ENCODE assay signal across 25 cellular contexts in the genomic region with DNA sequence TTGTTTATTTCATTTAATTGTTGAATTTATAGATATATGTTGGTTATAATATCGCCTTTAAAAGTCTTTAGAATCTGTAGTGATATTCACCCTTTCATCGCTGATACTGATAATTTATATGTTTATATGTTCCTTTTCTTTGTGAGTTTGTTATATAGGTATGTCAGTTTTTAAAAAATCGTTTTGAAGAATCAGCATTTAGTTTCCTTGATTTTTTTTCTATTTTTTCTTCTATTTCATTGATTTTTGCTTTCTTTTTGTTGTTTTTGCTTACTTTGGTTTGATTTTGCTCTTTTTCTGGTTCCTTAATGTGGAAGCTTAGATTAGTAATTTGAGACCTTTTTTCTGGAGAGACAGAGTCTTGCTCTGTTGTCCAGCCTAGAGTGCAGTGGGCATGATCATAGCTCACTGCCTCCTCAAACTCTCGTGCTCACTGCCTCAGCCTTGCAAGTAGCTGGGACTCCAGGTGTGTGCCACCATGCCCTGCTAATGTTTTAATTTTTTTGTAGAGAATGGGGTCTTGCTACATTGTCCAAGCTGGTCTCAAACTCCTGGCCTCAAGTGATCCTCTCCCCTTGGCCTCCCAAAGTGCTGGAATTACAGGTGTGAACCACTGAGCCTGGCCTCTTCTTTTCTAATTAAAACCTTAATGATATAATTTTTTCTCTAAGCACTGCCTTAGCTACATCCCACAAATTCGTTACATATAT. TPM values are rescaled to one million over a fixed set of nuclear protein-coding genes. Genes with fewer than 3 reads are reported as not detected.
DNase-seq lines count a peak whose midpoint lies in the region; ATAC-seq lines count a peak whose summit lies in the region.
"Had no signal": no experiment of that assay in that cellular context is flagged by ENCODE, and none has a peak within 500 bp of the region (broad histone marks: within the 10 kb centered on the region; RNA-seq: fewer than 3 reads in every experiment).

No MANE protein-coding gene starts in this region.

- H3K36me3 ChIP-seq in CD4-positive, alpha-beta memory T cell (ENCODE audit: insufficient read depth, low read length): no peaks in the 10 kb centered on the region

- H3K27me3 ChIP-seq in CD4-positive, alpha-beta memory T cell (ENCODE audit: insufficient read depth, low read length): no peaks in the 10 kb centered on the region
- H3K27me3 ChIP-seq: ascending aorta had no signal

- POLR2A ChIA-PET in CD4-positive, alpha-beta memory T cell (lab: Charles Lee; ENCODE audit: partially characterized antibody): interaction anchor here (0.7 to 10.8 kb wide), 4 partner anchors 9 to 95 kb away, joined by 3 to 225 read pairs (median 6); a partner anchor contains a TSS

- peak overlapping the region; percentile 59 for H3K27ac Mint-ChIP-seq in activated T-cell treated with anti-CD3 and anti-CD28 coated beads, Interleukin-2, amount 50 U/mL, for 24 hours
- peak overlapping the region; percentile 2 to 84 (median 75) for H3K27ac Mint-ChIP-seq in CD4-positive, alpha-beta memory T cell
- peak overlapping the region; percentile 93 for H3K27ac Mint-ChIP-seq in T-helper 17 cell
- H3K27ac Mint-ChIP-seq in naive B cell: peak overlapping the region in 4 of 6 donors; percentile 55 to 93 (median 80)
- H3K27ac Mint-ChIP-seq: activated CD4-positive, alpha-beta memory T cell treated with anti-CD3 and anti-CD28 coated beads for 36 hours; stimulated activated memory B cell treated with anti-CD40 and anti-IgM and Interleukin-4, amounts not matched to agents 10 μg/mL and 1 μg/mL and 100 μg/mL, for 72 hours had no signal

- peaks cover 74% of the 10 kb centered on the region for H3K4me1 Mint-ChIP-seq in activated T-cell treated with anti-CD3 and anti-CD28 coated beads, Interleukin-2, amount 50 U/mL, for 24 hours (ENCODE audit: low read depth)
- H3K4me1 Mint-ChIP-seq in CD4-positive, alpha-beta memory T cell: peaks cover 41 to 92% (median 66%) of the 10 kb centered on the region in 4 donors
- H3K4me1 Mint-ChIP-seq in T-helper 17 cell (peaks cover 46% of the 10 kb centered on the region), naive B cell (peaks cover 37 to 91% (median 66%) of the 10 kb centered on the region in 3 donors)

- intact Hi-C loops in CD4-positive, alpha-beta memory T cell (cut with micrococcal nuclease): no loop called here

- no peak overlapping the region for H3K4me3 ChIP-seq in CD4-positive, alpha-beta memory T cell (ENCODE audit: low read length in 2 of 2)
- H3K4me3 ChIP-seq: A549, ascending aorta had no signal

- no peak for DNase-seq in activated T-cell treated with anti-CD3 and anti-CD28 coated beads, Interleukin-2, amount 50 U/mL, for 24 hours
- no peak for DNase-seq in activated T-cell treated with anti-CD3 and anti-CD28 coated beads, Interleukin-2, amount 50 U/mL, for 48 hours
- no peak for DNase-seq in CD4-positive, alpha-beta memory T cell
- DNase-seq in T-helper 17 cell: no peak
- DNase-seq in naive B cell: no peak
- no peak for DNase-seq in foreskin melanocyte
- DNase-seq: activated CD4-positive, alpha-beta memory T cell treated with anti-CD3 and anti-CD28 coated beads for 36 hours; caudate nucleus; dermis blood vessel endothelial cell; GOT3; kidney glomerular epithelial cell; NCI-H1048; NCI-H1694 treated with DMSO at 0.1 percent for 48 hours; NCI-H69; SK-N-SH; small intestine; stimulated activated CD4-positive, alpha-beta T cell treated with anti-CD3 and anti-CD28 coated beads, Interleukin-2, amount 100 ng/mL, for 24 hours; WERI-Rb-1 had no signal

- CTCF ChIA-PET in CD4-positive, alpha-beta memory T cell (lab: Charles Lee; ENCODE audit: partially characterized antibody): interaction anchor here (1.1 to 7.7 kb wide), 3 partner anchors 13 to 59 kb away, joined by 3 to 48 read pairs (median 4); a partner anchor contains a TSS

- no peak overlapping the region for H3K27ac ChIP-seq in CD4-positive, alpha-beta memory T cell (ENCODE audit: low read depth, low read length)
- H3K27ac ChIP-seq: A549, ascending aorta, RWPE1, WERI-Rb-1 had no signal

- no peak overlapping the region for H3K4me3 Mint-ChIP-seq in activated T-cell treated with anti-CD3 and anti-CD28 coated beads, Interleukin-2, amount 50 U/mL, for 24 hours
- H3K4me3 Mint-ChIP-seq in CD4-positive, alpha-beta memory T cell: peak overlapping the region; percentile 3 to 64 (median 60)
- peak overlapping the region; percentile 52 for H3K4me3 Mint-ChIP-seq in T-helper 17 cell
- H3K4me3 Mint-ChIP-seq in naive B cell: peak overlapping the region in 4 of 8 donors; percentile 25 to 51 (median 42)
- H3K4me3 Mint-ChIP-seq: activated CD4-positive, alpha-beta memory T cell treated with anti-CD3 and anti-CD28 coated beads for 36 hours; stimulated activated memory B cell treated with anti-CD40 and anti-IgM and Interleukin-4, amounts not matched to agents 10 μg/mL and 1 μg/mL and 100 μg/mL, for 72 hours had no signal

- no peaks in the 10 kb centered on the region for H3K27me3 Mint-ChIP-seq in activated T-cell treated with anti-CD3 and anti-CD28 coated beads, Interleukin-2, amount 50 U/mL, for 24 hours
- no peaks in the 10 kb centered on the region for H3K27me3 Mint-ChIP-seq in CD4-positive, alpha-beta memory T cell
- H3K27me3 Mint-ChIP-seq in T-helper 17 cell (no peaks in the 10 kb centered on the region), naive B cell (no peaks in the 10 kb centered on the region)
- H3K27me3 Mint-ChIP-seq: activated CD4-positive, alpha-beta memory T cell treated with anti-CD3 and anti-CD28 coated beads for 36 hours; stimulated activated memory B cell treated with anti-CD40 and anti-IgM and Interleukin-4, amounts not matched to agents 10 μg/mL and 1 μg/mL and 100 μg/mL, for 72 hours had no signal

- H3K36me3 Mint-ChIP-seq in activated T-cell treated with anti-CD3 and anti-CD28 coated beads, Interleukin-2, amount 50 U/mL, for 24 hours (ENCODE audit: low read depth): peaks cover 63% of the 10 kb centered on the region
- H3K36me3 Mint-ChIP-seq in CD4-positive, alpha-beta memory T cell: peaks cover 3 to 16% of the 10 kb centered on the region in 2 donors
- H3K36me3 Mint-ChIP-seq in T-helper 17 cell (ENCODE audit: low read depth) (no peaks in the 10 kb centered on the region), naive B cell (peaks cover 0 to 5% of the 10 kb centered on the region in 2 donors)

- ATAC-seq in T-helper 17 cell: no peak
- ATAC-seq in naive B cell (ENCODE audit: low read depth in 2 of 2): no peak
- ATAC-seq in GM19023 (IDR thresholded peaks at IDR 0.05; ENCODE audit: unreplicated experiment): no peak
- no peak for ATAC-seq in HG03135 (IDR thresholded peaks at IDR 0.05; ENCODE audit: unreplicated experiment)
- ATAC-seq: A549; activated naive CD4-positive, alpha-beta T cell treated with anti-CD3 and anti-CD28 coated beads, Interleukin-2, amount 50 U/mL, for 72 hours; stimulated activated memory B cell treated with anti-CD40 and anti-IgM and Interleukin-4, amounts not matched to agents 10 μg/mL and 1 μg/mL and 100 μg/mL, for 72 hours had no signal

- no peaks in the 10 kb centered on the region for H3K9me3 ChIP-seq in CD4-positive, alpha-beta memory T cell (ENCODE audit: control insufficient read depth in 1 of 2, low read length in 2 of 2)
- H3K9me3 ChIP-seq in T-helper 17 cell (ENCODE audit: control insufficient read depth, low read length, poor library complexity, severe bottlenecking): no peaks in the 10 kb centered on the region
- H3K9me3 ChIP-seq: A549, ascending aorta, SK-N-SH had no signal

- H3K9me3 Mint-ChIP-seq in activated T-cell treated with anti-CD3 and anti-CD28 coated beads, Interleukin-2, amount 50 U/mL, for 24 hours: no peaks in the 10 kb centered on the region
- no peaks in the 10 kb centered on the region for H3K9me3 Mint-ChIP-seq in CD4-positive, alpha-beta memory T cell
- H3K9me3 Mint-ChIP-seq in naive B cell: no peaks in the 10 kb centered on the region
- H3K9me3 Mint-ChIP-seq: activated CD4-positive, alpha-beta memory T cell treated with anti-CD3 and anti-CD28 coated beads for 36 hours; activated naive CD4-positive, alpha-beta T cell treated with anti-CD3 and anti-CD28 coated beads, Interleukin-2, amount 50 U/mL, for 72 hours had no signal

- H3K4me1 ChIP-seq in CD4-positive, alpha-beta memory T cell (ENCODE audit: insufficient read depth, low read length): peaks cover 99% of the 10 kb centered on the region

RNA-seq across cellular contexts. Expression of a gene that starts 7.5 kb away (rescaled TPM):
- 100 to 1,000 TPM; 282 to 287 TPM for total RNA-seq in CD4-positive, alpha-beta memory T cell
- 100 to 1,000 TPM; 180 to 181 TPM for polyA plus RNA-seq in CD4-positive, alpha-beta memory T cell
- 100 to 1,000 TPM; 262 to 283 TPM for total RNA-seq in T-helper 17 cell
- 100 to 1,000 TPM; 138 to 178 (median 155) TPM for polyA plus RNA-seq in naive B cell (ENCODE audit: low read depth in 6 of 6)

RNA-seq across cellular contexts. Expression of a gene that starts 18.8 kb away (rescaled TPM):
- 1 to 10 TPM; 8.0 to 9.7 TPM for total RNA-seq in CD4-positive, alpha-beta memory T cell
- 10 to 100 TPM in 1 of 2 donors, 1 to 10 TPM in 1; 9.7 to 10.4 TPM for polyA plus RNA-seq in CD4-positive, alpha-beta memory T cell
- 10 to 100 TPM; 12.2 to 14.1 TPM for total RNA-seq in T-helper 17 cell
- 10 to 100 TPM; 19.0 to 34.4 (median 26.9) TPM for polyA plus RNA-seq in naive B cell (ENCODE audit: low read depth in 6 of 6)
- total RNA-seq: ascending aorta had no signal

RNA-seq across cellular contexts. Expression of a gene that starts 57.0 kb away (rescaled TPM):
- 10 to 100 TPM; 29.6 to 31.6 TPM for total RNA-seq in CD4-positive, alpha-beta memory T cell
- 10 to 100 TPM; 10.0 to 10.5 TPM for polyA plus RNA-seq in CD4-positive, alpha-beta memory T cell
- total RNA-seq in T-helper 17 cell: 10 to 100 TPM; 39.9 to 46.3 TPM
- 10 to 100 TPM in 3 of 6 donors, 1 to 10 TPM in 3; 7.2 to 44.9 (median 10.2) TPM for polyA plus RNA-seq in naive B cell (ENCODE audit: low read depth in 6 of 6)
